18 cellular contexts compared by ENCODE assay signal in genomic region chr20:15155848-15156401, GRCh38.
A peak's percentile ranks its signal among the peaks of the same experiment; 100 is the strongest.
DNase-seq lines count a peak whose midpoint lies in the region; ATAC-seq and TF ChIP-seq lines count a peak whose summit lies in the region.
"Had no signal": no experiment of that assay in that cellular context is flagged by ENCODE, and none has a peak within 500 bp of the region (broad histone marks: within the 10 kb centered on the region; RNA-seq: fewer than 3 reads in every experiment).

No MANE protein-coding gene starts in this region.

- H3K4me3 Mint-ChIP-seq in activated CD8-positive, alpha-beta T cell treated with anti-CD3 and anti-CD28 coated beads for 36 hours, result no peak overlapping the region
- H3K4me3 Mint-ChIP-seq in activated CD8-positive, alpha-beta T cell treated with anti-CD3 and anti-CD28 coated beads, Interleukin-2, amount 10 ng/mL, durations not matched to agents 7 days and 5 days, result no peak overlapping the region

- no peak overlapping the region for H3K27ac Mint-ChIP-seq in activated CD8-positive, alpha-beta T cell treated with anti-CD3 and anti-CD28 coated beads for 36 hours
- H3K27ac Mint-ChIP-seq in activated CD8-positive, alpha-beta T cell treated with anti-CD3 and anti-CD28 coated beads, Interleukin-2, amount 10 ng/mL, durations not matched to agents 7 days and 5 days, result no peak overlapping the region

- no peak for TF ChIP-seq CTCF in activated CD8-positive, alpha-beta T cell treated with anti-CD3 and anti-CD28 coated beads for 36 hours (IDR thresholded peaks at IDR 0.05)
- no peak for TF ChIP-seq CTCF in epithelial cell of esophagus (IDR thresholded peaks at IDR 0.05; ENCODE audit: insufficient read depth, low read depth, low read length, missing control alignments)

- H3K27me3 Mint-ChIP-seq in activated CD8-positive, alpha-beta T cell treated with anti-CD3 and anti-CD28 coated beads for 36 hours, result no peaks in the 10 kb centered on the region
- no peaks in the 10 kb centered on the region for H3K27me3 Mint-ChIP-seq in activated CD8-positive, alpha-beta T cell treated with anti-CD3 and anti-CD28 coated beads, Interleukin-2, amount 10 ng/mL, durations not matched to agents 7 days and 5 days (ENCODE audit: low read depth)

- no peaks in the 10 kb centered on the region for H3K36me3 Mint-ChIP-seq in activated CD8-positive, alpha-beta T cell treated with anti-CD3 and anti-CD28 coated beads for 36 hours (ENCODE audit: low read depth)
- no peaks in the 10 kb centered on the region for H3K36me3 Mint-ChIP-seq in activated CD8-positive, alpha-beta T cell treated with anti-CD3 and anti-CD28 coated beads, Interleukin-2, amount 10 ng/mL, durations not matched to agents 7 days and 5 days (ENCODE audit: low read depth)

- POLR2A ChIA-PET in activated CD8-positive, alpha-beta T cell treated with anti-CD3 and anti-CD28 coated beads for 36 hours (lab: Charles Lee), result no interaction called here
- POLR2A ChIA-PET in activated CD8-positive, alpha-beta T cell treated with anti-CD3 and anti-CD28 coated beads, Interleukin-2, amount 10 ng/mL, durations not matched to agents 7 days and 5 days (lab: Charles Lee), result no interaction called here

- intact Hi-C loops in activated CD8-positive, alpha-beta T cell treated with anti-CD3 and anti-CD28 coated beads for 36 hours (cut with micrococcal nuclease), result no loop called here

- H3K9me3 Mint-ChIP-seq in activated CD8-positive, alpha-beta T cell treated with anti-CD3 and anti-CD28 coated beads for 36 hours, result peaks cover 11% of the 10 kb centered on the region
- peaks cover 3% of the 10 kb centered on the region for H3K9me3 Mint-ChIP-seq in activated CD8-positive, alpha-beta T cell treated with anti-CD3 and anti-CD28 coated beads, Interleukin-2, amount 10 ng/mL, durations not matched to agents 7 days and 5 days (ENCODE audit: insufficient read depth)

- DNase-seq in activated CD8-positive, alpha-beta T cell treated with anti-CD3 and anti-CD28 coated beads for 36 hours, result no peak
- DNase-seq in activated CD8-positive, alpha-beta T cell treated with anti-CD3 and anti-CD28 coated beads, Interleukin-2, amount 10 ng/mL, durations not matched to agents 7 days and 5 days, result no peak
- DNase-seq in NCI-H69 (lab: John Stamatoyannopoulos, UW) (peak; percentile 33), epithelial cell of esophagus (ENCODE audit: low read depth) (peak; percentile 79), putamen (ENCODE audit: low spot score) (peak; percentile 19), NCI-H2227 (lab: John Stamatoyannopoulos, UW; ENCODE audit: unreplicated experiment) (no peak), Ammon's horn (ENCODE audit: low spot score) (no peak), NCI-H2171 treated with DMSO at 0.1 percent for 48 hours (lab: John Stamatoyannopoulos, UW) (no peak)
- DNase-seq: 8988T, Caco-2, HCEC 1CT, IMR-90, NCI-H1048, NCI-H446 treated with DMSO at 0.1 percent for 48 hours, NCI-H774, Peyer's patch, SHP77 treated with DMSO at 0.1 percent for 48 hours had no signal

- ATAC-seq in activated CD8-positive, alpha-beta T cell treated with anti-CD3 and anti-CD28 coated beads for 36 hours, result peak; percentile 70
- ATAC-seq in activated CD8-positive, alpha-beta T cell treated with anti-CD3 and anti-CD28 coated beads, Interleukin-2, amount 10 ng/mL, durations not matched to agents 7 days and 5 days, result no peak
- ATAC-seq: GM12878 had no signal

- CTCF ChIA-PET in activated CD8-positive, alpha-beta T cell treated with anti-CD3 and anti-CD28 coated beads for 36 hours (lab: Charles Lee), result no interaction called here
- CTCF ChIA-PET in activated CD8-positive, alpha-beta T cell treated with anti-CD3 and anti-CD28 coated beads, Interleukin-2, amount 10 ng/mL, durations not matched to agents 7 days and 5 days (lab: Charles Lee), result no interaction called here

- H3K4me1 Mint-ChIP-seq in activated CD8-positive, alpha-beta T cell treated with anti-CD3 and anti-CD28 coated beads for 36 hours (ENCODE audit: low read depth), result peaks cover 11% of the 10 kb centered on the region
- peaks cover 9% of the 10 kb centered on the region for H3K4me1 Mint-ChIP-seq in activated CD8-positive, alpha-beta T cell treated with anti-CD3 and anti-CD28 coated beads, Interleukin-2, amount 10 ng/mL, durations not matched to agents 7 days and 5 days (ENCODE audit: low read depth)

- H3K4me3 ChIP-seq in epithelial cell of esophagus (ENCODE audit: low read length), result no peak overlapping the region
- H3K4me3 ChIP-seq: GM12878, Peyer's patch had no signal

Comparison
In these comparisons a context has a peak if more than half of its experiments do, and no peak if none do; other contexts are left out.
1. DNase-seq: peak in NCI-H69 (single experiment), epithelial cell of esophagus (single experiment) and putamen (single experiment); none in activated CD8-positive, alpha-beta T cell treated with anti-CD3 and anti-CD28 coated beads for 36 hours (single experiment), activated CD8-positive, alpha-beta T cell treated with anti-CD3 and anti-CD28 coated beads, Interleukin-2, amount 10 ng/mL, durations not matched to agents 7 days and 5 days (single experiment), NCI-H2227 (single experiment), Ammon's horn (single experiment) and NCI-H2171 treated with DMSO at 0.1 percent for 48 hours (single experiment).